8 cellular contexts compared by ENCODE assay signal in genomic region chr1:156104861-156105546, GRCh38. TPM values are rescaled to one million over a fixed set of nuclear protein-coding genes. Genes with fewer than 3 reads are reported as not detected.
DNase-seq lines count a peak whose midpoint lies in the region; ATAC-seq, FAIRE-seq and TF ChIP-seq lines count a peak whose summit lies in the region.

No MANE protein-coding gene starts in this region.

- FAIRE-seq in GM12891 (lab: Jason Lieb, UNC), result peak; percentile 16

- intact Hi-C loops in left ventricle myocardium superior (cut with micrococcal nuclease), result no loop called here

- H3K27ac Mint-ChIP-seq in activated CD4-positive, alpha-beta memory T cell treated with anti-CD3 and anti-CD28 coated beads, Interleukin-2, amount 10 ng/mL, durations not matched to agents 7 days and 5 days, result peak overlapping the region; percentile 50

- H3K36me3 Mint-ChIP-seq in activated CD4-positive, alpha-beta memory T cell treated with anti-CD3 and anti-CD28 coated beads, Interleukin-2, amount 10 ng/mL, durations not matched to agents 7 days and 5 days (ENCODE audit: low read depth), result no peaks in the 10 kb centered on the region

- CTCF ChIA-PET in activated CD4-positive, alpha-beta memory T cell treated with anti-CD3 and anti-CD28 coated beads, Interleukin-2, amount 10 ng/mL, durations not matched to agents 7 days and 5 days (lab: Charles Lee), result interaction anchor here (0.8 to 2.0 kb wide), 3 partner anchors 8 to 21 kb away, joined by 4 to 11 read pairs (median 5); no protein-coding TSS in a partner anchor

- H3K4me3 ChIP-seq in skin epidermis, result peak overlapping the region in 4 of 7 experiments; percentile 0 to 24 (median 6)

- ATAC-seq in left ventricle myocardium superior (no peak), GM18868 (IDR thresholded peaks at IDR 0.05; ENCODE audit: unreplicated experiment) (no peak), GM19463 (IDR thresholded peaks at IDR 0.05; ENCODE audit: unreplicated experiment) (no peak)

- peaks cover 6% of the 10 kb centered on the region for H3K27me3 Mint-ChIP-seq in activated CD4-positive, alpha-beta memory T cell treated with anti-CD3 and anti-CD28 coated beads, Interleukin-2, amount 10 ng/mL, durations not matched to agents 7 days and 5 days

- no peak for DNase-seq in GM12891 (ENCODE audit: insufficient read length, low spot score)
- no peak for DNase-seq in activated CD4-positive, alpha-beta memory T cell treated with anti-CD3 and anti-CD28 coated beads, Interleukin-2, amount 10 ng/mL, durations not matched to agents 7 days and 5 days
- DNase-seq in left ventricle myocardium superior, result peak; percentile 45
- no peak for DNase-seq in activated gamma-delta T cell (lab: John Stamatoyannopoulos, UW)
- DNase-seq in LoVo (ENCODE audit: low spot score), result no peak

- no peaks in the 10 kb centered on the region for H3K9me3 Mint-ChIP-seq in activated CD4-positive, alpha-beta memory T cell treated with anti-CD3 and anti-CD28 coated beads, Interleukin-2, amount 10 ng/mL, durations not matched to agents 7 days and 5 days

- peak overlapping the region; percentile 80 to 100 (median 96) for H3K27ac ChIP-seq in skin epidermis

- peak overlapping the region; percentile 62 for H3K4me3 Mint-ChIP-seq in activated CD4-positive, alpha-beta memory T cell treated with anti-CD3 and anti-CD28 coated beads, Interleukin-2, amount 10 ng/mL, durations not matched to agents 7 days and 5 days

- peaks cover 48% of the 10 kb centered on the region for H3K4me1 Mint-ChIP-seq in activated CD4-positive, alpha-beta memory T cell treated with anti-CD3 and anti-CD28 coated beads, Interleukin-2, amount 10 ng/mL, durations not matched to agents 7 days and 5 days

- TF ChIP-seq POLR2A in GM12891 (IDR thresholded peaks at IDR 0.05; ENCODE audit: low read depth, low read length), result no peak

- POLR2A ChIA-PET in activated CD4-positive, alpha-beta memory T cell treated with anti-CD3 and anti-CD28 coated beads, Interleukin-2, amount 10 ng/mL, durations not matched to agents 7 days and 5 days (lab: Charles Lee), result interaction anchor here (0.6 to 6.4 kb wide), 5 partner anchors 9 to 878 kb away, joined by 3 to 73 read pairs (median 5); partner anchors contain the start of gene LMNA

TF ChIP-seq in GM12891, 5 proteins besides CTCF, POLR2A, EP300 and RAD21:
- TF ChIP-seq PAX5 (IDR thresholded peaks at IDR 0.05; ENCODE audit: insufficient read depth, low read length, severe bottlenecking), result no peak
- TF ChIP-seq POLR2AphosphoS5 (IDR thresholded peaks at IDR 0.05; ENCODE audit: low read depth, low read length), result no peak
- no peak for TF ChIP-seq SPI1 (IDR thresholded peaks at IDR 0.05; ENCODE audit: low read depth, low read length)
- TF ChIP-seq POU2F2 (IDR thresholded peaks at IDR 0.05; ENCODE audit: low read depth, low read length), result no peak
- no peak for TF ChIP-seq TAF1 (IDR thresholded peaks at IDR 0.05; ENCODE audit: low read depth, low read length)

RNA-seq across cellular contexts. Expression of gene LMNA, which starts 9.5 kb away (rescaled TPM):
- 70.7 TPM for polyA plus RNA-seq in GM12891 (2012; ENCODE audit: low read depth, missing spikeins)
- 100 to 1,000 TPM in 1 of 2 experiments, 10 to 100 TPM in 1; 93.6 to 101 TPM for total RNA-seq in activated CD4-positive, alpha-beta memory T cell treated with anti-CD3 and anti-CD28 coated beads, Interleukin-2, amount 10 ng/mL, durations not matched to agents 7 days and 5 days
- 252 TPM for total RNA-seq in left ventricle myocardium superior

RNA-seq across cellular contexts. Expression of gene MEX3A, which starts 22.7 kb away (rescaled TPM):
- 0.56 TPM for polyA plus RNA-seq in GM12891 (2012; ENCODE audit: low read depth, missing spikeins)
- under 1 TPM in 1 of 2 experiments, not detected in 1; 0.05 TPM for total RNA-seq in activated CD4-positive, alpha-beta memory T cell treated with anti-CD3 and anti-CD28 coated beads, Interleukin-2, amount 10 ng/mL, durations not matched to agents 7 days and 5 days
- 0.17 TPM for total RNA-seq in left ventricle myocardium superior

RNA-seq across cellular contexts. Expression of gene RAB25, which starts 44.0 kb away (rescaled TPM):
- 0.09 TPM for polyA plus RNA-seq in GM12891 (2012; ENCODE audit: low read depth, missing spikeins)
- total RNA-seq in activated CD4-positive, alpha-beta memory T cell treated with anti-CD3 and anti-CD28 coated beads, Interleukin-2, amount 10 ng/mL, durations not matched to agents 7 days and 5 days, result under 1 TPM in 1 of 2 experiments, not detected in 1; 0.53 TPM
- total RNA-seq in left ventricle myocardium superior, result not detected

RNA-seq across cellular contexts. Expression of gene SEMA4A, which starts 48.4 kb away (rescaled TPM):
- polyA plus RNA-seq in GM12891 (2012; ENCODE audit: low read depth, missing spikeins), result 26.3 TPM
- 10 to 100 TPM; 20.8 to 21.5 TPM for total RNA-seq in activated CD4-positive, alpha-beta memory T cell treated with anti-CD3 and anti-CD28 coated beads, Interleukin-2, amount 10 ng/mL, durations not matched to agents 7 days and 5 days
- total RNA-seq in left ventricle myocardium superior, result 0.69 TPM

RNA-seq across cellular contexts. Expression of gene LAMTOR2, which starts 50.4 kb away (rescaled TPM):
- 81.3 TPM for polyA plus RNA-seq in GM12891 (2012; ENCODE audit: low read depth, missing spikeins)
- 10 to 100 TPM; 63.1 to 66.2 TPM for total RNA-seq in activated CD4-positive, alpha-beta memory T cell treated with anti-CD3 and anti-CD28 coated beads, Interleukin-2, amount 10 ng/mL, durations not matched to agents 7 days and 5 days
- total RNA-seq in left ventricle myocardium superior, result 65.6 TPM
